11 cellular contexts compared by ENCODE assay signal in genomic region chr21:31220567-31220966, GRCh38.
DNase-seq lines count a peak whose midpoint lies in the region; ATAC-seq and TF ChIP-seq lines count a peak whose summit lies in the region.
"Had no signal": no experiment of that assay in that cellular context is flagged by ENCODE, and none has a peak within 500 bp of the region (broad histone marks: within the 10 kb centered on the region; RNA-seq: fewer than 3 reads in every experiment).

No MANE protein-coding gene starts in this region.

- H3K4me3 Mint-ChIP-seq in endothelial cell (ENCODE audit: unreplicated experiment) = no peak overlapping the region
- H3K4me3 Mint-ChIP-seq in stimulated activated memory B cell treated with anti-CD40 and anti-IgM and Interleukin-4, amounts not matched to agents 10 μg/mL and 1 μg/mL and 100 μg/mL, for 72 hours = no peak overlapping the region
- H3K4me3 Mint-ChIP-seq: activated T-helper 1 cell treated with anti-CD3 and anti-CD28 coated beads, Interleukin-12 subunit alpha, Interleukin-12 subunit beta, Interleukin-2, Interleukin-4 antibody, amounts not matched to agents 30 ng/mL and 10 ng/mL and 1 ng/mL, durations not matched to agents 14 hours and 24 hours and 36 hours; CD4-positive, alpha-beta memory T cell had no signal

- peak; percentile 47 for ATAC-seq in GM18868 (IDR thresholded peaks at IDR 0.05; ENCODE audit: unreplicated experiment)
- no peak for ATAC-seq in HG03175 (IDR thresholded peaks at IDR 0.05; ENCODE audit: unreplicated experiment)
- no peak for ATAC-seq in stimulated activated memory B cell treated with anti-CD40 and anti-IgM and Interleukin-4, amounts not matched to agents 10 μg/mL and 1 μg/mL and 100 μg/mL, for 72 hours

- H3K27ac Mint-ChIP-seq in endothelial cell (ENCODE audit: unreplicated experiment) = no peak overlapping the region
- H3K27ac Mint-ChIP-seq in stimulated activated memory B cell treated with anti-CD40 and anti-IgM and Interleukin-4, amounts not matched to agents 10 μg/mL and 1 μg/mL and 100 μg/mL, for 72 hours = no peak overlapping the region
- H3K27ac Mint-ChIP-seq: activated T-helper 1 cell treated with anti-CD3 and anti-CD28 coated beads, Interleukin-12 subunit alpha, Interleukin-12 subunit beta, Interleukin-2, Interleukin-4 antibody, amounts not matched to agents 30 ng/mL and 10 ng/mL and 1 ng/mL, durations not matched to agents 14 hours and 24 hours and 36 hours had no signal

- TF ChIP-seq CTCF in endothelial cell (IDR thresholded peaks at IDR 0.05; ENCODE audit: unreplicated experiment) = no peak

- peaks cover 6% of the 10 kb centered on the region for H3K27me3 Mint-ChIP-seq in endothelial cell (ENCODE audit: unreplicated experiment)
- H3K27me3 Mint-ChIP-seq in stimulated activated memory B cell treated with anti-CD40 and anti-IgM and Interleukin-4, amounts not matched to agents 10 μg/mL and 1 μg/mL and 100 μg/mL, for 72 hours = no peaks in the 10 kb centered on the region
- H3K27me3 Mint-ChIP-seq: CD4-positive, alpha-beta memory T cell had no signal

- peaks cover 17% of the 10 kb centered on the region for H3K4me1 Mint-ChIP-seq in endothelial cell (ENCODE audit: unreplicated experiment)
- H3K4me1 Mint-ChIP-seq in stimulated activated memory B cell treated with anti-CD40 and anti-IgM and Interleukin-4, amounts not matched to agents 10 μg/mL and 1 μg/mL and 100 μg/mL, for 72 hours = peaks cover 7% of the 10 kb centered on the region

- H3K36me3 Mint-ChIP-seq in endothelial cell (ENCODE audit: low read depth, unreplicated experiment) = peaks cover 38% of the 10 kb centered on the region
- H3K36me3 Mint-ChIP-seq in stimulated activated memory B cell treated with anti-CD40 and anti-IgM and Interleukin-4, amounts not matched to agents 10 μg/mL and 1 μg/mL and 100 μg/mL, for 72 hours = no peaks in the 10 kb centered on the region

- peak; percentile 87 for DNase-seq in NCI-H345 treated with DMSO at 0.1 percent for 48 hours (lab: John Stamatoyannopoulos, UW; ENCODE audit: unreplicated experiment)
- peak; percentile 49 for DNase-seq in epidermal melanocyte (ENCODE audit: insufficient read length, low spot score)
- peak; percentile 45 for DNase-seq in myocyte (ENCODE audit: low read depth)
- DNase-seq in endothelial cell (ENCODE audit: low spot score) = no peak
- no peak for DNase-seq in DMS53 treated with DMSO at 0.1 percent for 48 hours (lab: John Stamatoyannopoulos, UW; ENCODE audit: unreplicated experiment)
- DNase-seq: CD4-positive, alpha-beta memory T cell; stimulated activated CD4-positive, alpha-beta T cell treated with anti-CD3 and anti-CD28 coated beads, Interleukin-2, amount 100 ng/mL, for 48 hours had no signal

- H3K9me3 Mint-ChIP-seq in endothelial cell (ENCODE audit: unreplicated experiment) = no peaks in the 10 kb centered on the region
- H3K9me3 Mint-ChIP-seq in stimulated activated memory B cell treated with anti-CD40 and anti-IgM and Interleukin-4, amounts not matched to agents 10 μg/mL and 1 μg/mL and 100 μg/mL, for 72 hours = peaks cover 2% of the 10 kb centered on the region
- H3K9me3 Mint-ChIP-seq: activated T-helper 1 cell treated with anti-CD3 and anti-CD28 coated beads, Interleukin-12 subunit alpha, Interleukin-12 subunit beta, Interleukin-2, Interleukin-4 antibody, amounts not matched to agents 30 ng/mL and 10 ng/mL and 1 ng/mL, durations not matched to agents 14 hours and 24 hours and 36 hours; CD4-positive, alpha-beta memory T cell had no signal

Comparison
In these comparisons a context has a peak if more than half of its experiments do, and no peak if none do; other contexts are left out.
1. DNase-seq: peak in NCI-H345 treated with DMSO at 0.1 percent for 48 hours (single experiment), epidermal melanocyte (single experiment) and myocyte (single experiment); none in endothelial cell (single experiment) and DMS53 treated with DMSO at 0.1 percent for 48 hours (single experiment).